9 cellular contexts compared by ENCODE assay signal in the genomic region with DNA sequence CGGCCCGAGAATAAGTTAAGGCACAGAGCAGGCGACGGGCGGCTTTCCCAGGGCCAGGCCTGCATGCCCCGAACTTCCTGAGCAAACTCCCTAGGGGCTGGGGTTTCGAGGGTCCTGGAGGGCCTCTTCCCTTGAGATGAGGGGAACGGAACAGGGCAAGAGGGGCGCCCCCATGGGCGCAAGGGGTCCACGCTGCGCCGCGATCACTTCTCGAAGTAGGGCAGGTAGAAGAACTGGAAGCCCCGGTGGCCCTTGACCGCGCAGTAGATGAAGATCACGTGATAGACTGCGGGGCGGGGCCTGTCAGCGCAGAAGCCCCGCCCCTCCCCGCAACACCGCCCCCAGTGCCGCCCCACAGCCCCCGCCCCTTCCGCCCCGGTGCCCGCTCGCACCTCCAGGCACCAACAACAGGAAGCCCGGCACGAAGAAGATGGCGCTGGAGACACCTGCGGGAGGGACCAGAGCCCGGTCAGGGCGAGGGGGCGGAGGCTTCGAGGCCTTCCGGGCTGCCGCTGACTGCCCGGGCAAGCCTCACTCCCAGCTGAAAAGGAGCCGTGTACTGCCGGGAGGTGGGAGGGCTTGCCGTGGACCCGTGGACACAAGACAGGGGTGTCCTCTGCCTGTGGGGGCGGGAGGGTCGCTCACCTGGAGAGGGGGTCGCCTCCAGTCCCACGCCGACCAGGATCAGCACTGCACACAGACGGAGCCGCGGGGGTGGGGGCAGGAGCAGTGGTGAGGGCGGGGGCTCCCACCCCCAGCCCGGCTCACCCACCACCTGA. TPM values are rescaled to one million over a fixed set of nuclear protein-coding genes. Genes with fewer than 3 reads are reported as not detected.
DNase-seq lines count a peak whose midpoint lies in the region; ATAC-seq lines count a peak whose summit lies in the region.
"Had no signal": no experiment of that assay in that cellular context is flagged by ENCODE, and none has a peak within 500 bp of the region (broad histone marks: within the 10 kb centered on the region; RNA-seq: fewer than 3 reads in every experiment).

No MANE protein-coding gene starts in this region.

- CTCF ChIA-PET in CD4-positive, alpha-beta memory T cell (lab: Charles Lee; ENCODE audit: partially characterized antibody): interaction anchor here (0.9 to 4.8 kb wide), 5 partner anchors 27 to 113 kb away, joined by 3 to 38 read pairs (median 5); partner anchors contain the start of genes PPP1CA and PTPRCAP

- peaks cover 23% of the 10 kb centered on the region for H3K79me2 ChIP-seq in Karpas-422 (ENCODE audit: low read length)

- no peaks in the 10 kb centered on the region for H3K9me2 ChIP-seq in Karpas-422 (replicated peaks; ENCODE audit: insufficient read depth, low read length)

- peaks cover 44% of the 10 kb centered on the region for H3K4me1 ChIP-seq in CD4-positive, alpha-beta memory T cell (ENCODE audit: insufficient read depth, low read length)
- peaks cover 55% of the 10 kb centered on the region for H3K4me1 ChIP-seq in Karpas-422 (ENCODE audit: low read length)

- H3K4me1 Mint-ChIP-seq in CD4-positive, alpha-beta memory T cell: peaks cover 16 to 44% (median 28%) of the 10 kb centered on the region in 4 donors

- intact Hi-C loops in CD4-positive, alpha-beta memory T cell (cut with micrococcal nuclease): loop anchor here (1.0 kb wide), 4 partner anchors 19 to 63 kb away; partner anchors contain the start of genes AIP, CDK2AP2, PPP1CA and PTPRCAP

- H3K9ac ChIP-seq in Karpas-422 (ENCODE audit: low read length): peak overlapping the region; percentile 85

- no peaks in the 10 kb centered on the region for H3K36me3 ChIP-seq in CD4-positive, alpha-beta memory T cell (ENCODE audit: insufficient read depth, low read length)
- H3K36me3 ChIP-seq in Karpas-422 (ENCODE audit: insufficient read depth, low read length): no peaks in the 10 kb centered on the region

- POLR2A ChIA-PET in CD4-positive, alpha-beta memory T cell (lab: Charles Lee; ENCODE audit: partially characterized antibody): interaction anchor here (0.6 to 30.4 kb wide), 22 partner anchors 8 to 225 kb away, joined by 3 to 900 read pairs (median 5); partner anchors contain the start of genes AIP, CLCF1, CORO1B and PITPNM1

- H3K9me3 ChIP-seq in CD4-positive, alpha-beta memory T cell (ENCODE audit: control insufficient read depth in 1 of 2, low read length in 2 of 2): no peaks in the 10 kb centered on the region
- no peaks in the 10 kb centered on the region for H3K9me3 ChIP-seq in Karpas-422 (ENCODE audit: low read length)

- ATAC-seq in GM21515 (IDR thresholded peaks at IDR 0.05; ENCODE audit: unreplicated experiment): peak; percentile 49

- H3K4me2 ChIP-seq in Karpas-422 (ENCODE audit: low read depth, low read length, poor library complexity, severe bottlenecking): peak overlapping the region; percentile 86

- H3K27me3 Mint-ChIP-seq in CD4-positive, alpha-beta memory T cell: no peaks in the 10 kb centered on the region

- H3K9me3 Mint-ChIP-seq in CD4-positive, alpha-beta memory T cell: no peaks in the 10 kb centered on the region

- peak overlapping the region; percentile 92 for H3K27ac ChIP-seq in CD4-positive, alpha-beta memory T cell (ENCODE audit: low read depth, low read length)
- peak overlapping the region; percentile 72 for H3K27ac ChIP-seq in Karpas-422 (ENCODE audit: low read length)

- H3K4me3 ChIP-seq in CD4-positive, alpha-beta memory T cell (ENCODE audit: low read length in 2 of 2): peak overlapping the region; percentile 61
- H3K4me3 ChIP-seq in Karpas-422 (ENCODE audit: low read length): peak overlapping the region; percentile 87

- peak; percentile 91 to 96 (median 92) for DNase-seq in CD4-positive, alpha-beta memory T cell
- DNase-seq in Karpas-422 (peak; percentile 97), SHP77 (lab: John Stamatoyannopoulos, UW) (peak; percentile 90 to 94), globus pallidus (ENCODE audit: low spot score) (peak; percentile 81), occipital lobe (lab: John Stamatoyannopoulos, UW) (peak; percentile 71), superior temporal gyrus (ENCODE audit: extremely low spot score) (peak; percentile 69)
- peak; percentile 90 for DNase-seq in activated naive CD4-positive, alpha-beta T cell treated with Interleukin-2 at 50 U/mL for 16 hours

- H3K4me3 Mint-ChIP-seq in CD4-positive, alpha-beta memory T cell: peak overlapping the region; percentile 85 to 89 (median 86)

- H4K20me1 ChIP-seq in Karpas-422 (ENCODE audit: insufficient read depth, low read depth, low read length): no peaks in the 10 kb centered on the region

- no peak overlapping the region for H2AFZ ChIP-seq in Karpas-422 (ENCODE audit: low read length)

- H3K27ac Mint-ChIP-seq in CD4-positive, alpha-beta memory T cell: peak overlapping the region; percentile 81 to 96 (median 92)

- peaks cover 0 to 7% of the 10 kb centered on the region in 2 donors for H3K36me3 Mint-ChIP-seq in CD4-positive, alpha-beta memory T cell

- no peaks in the 10 kb centered on the region for H3K27me3 ChIP-seq in CD4-positive, alpha-beta memory T cell (ENCODE audit: insufficient read depth, low read length)
- no peaks in the 10 kb centered on the region for H3K27me3 ChIP-seq in Karpas-422 (ENCODE audit: low read length)

RNA-seq across cellular contexts. Expression of gene TMEM134, which starts 4.5 kb away (rescaled TPM):
- total RNA-seq in CD4-positive, alpha-beta memory T cell: 10 to 100 TPM; 90.1 to 99.1 TPM
- polyA plus RNA-seq in CD4-positive, alpha-beta memory T cell: 100 to 1,000 TPM; 152 to 162 TPM
- total RNA-seq in Karpas-422 (2014; rRNA removed; shearing (Covaris generic); ENCODE audit: low replicate concordance): 69.7 and 99.7 TPM in 2 replicates
- total RNA-seq in occipital lobe: 13.1 TPM

RNA-seq across cellular contexts. Expression of gene CABP4, which starts 9.4 kb away (rescaled TPM):
- 1 to 10 TPM; 1.4 to 2.3 TPM for total RNA-seq in CD4-positive, alpha-beta memory T cell
- under 1 TPM; 0.27 to 0.84 TPM for polyA plus RNA-seq in CD4-positive, alpha-beta memory T cell
- 0.29 TPM in 1 of 2 replicates, not detected in the other for total RNA-seq in Karpas-422 (2014; rRNA removed; shearing (Covaris generic); ENCODE audit: low replicate concordance)
- not detected for total RNA-seq in occipital lobe

RNA-seq across cellular contexts. Expression of gene GPR152, which starts 12.1 kb away (rescaled TPM):
- total RNA-seq in CD4-positive, alpha-beta memory T cell: not detected
- 1 to 10 TPM in 1 of 2 donors, under 1 TPM in 1; 0.35 to 1.7 TPM for polyA plus RNA-seq in CD4-positive, alpha-beta memory T cell
- total RNA-seq in Karpas-422 (2014; rRNA removed; shearing (Covaris generic); ENCODE audit: low replicate concordance): not detected in 2 replicates
- not detected for total RNA-seq in occipital lobe
- total RNA-seq: T-helper 1 cell treated with Interleukin-12 subunit alpha and Interleukin-12 subunit beta and Interleukin-4 antibody, amounts not matched to agents 30 ng/mL and 1 ng/mL, for 36 hours had no signal

RNA-seq across cellular contexts. Expression of gene AIP, which starts 18.2 kb away (rescaled TPM):
- total RNA-seq in CD4-positive, alpha-beta memory T cell: 100 to 1,000 TPM; 131 to 132 TPM
- polyA plus RNA-seq in CD4-positive, alpha-beta memory T cell: 100 to 1,000 TPM; 152 to 185 TPM
- 51.8 and 119 TPM in 2 replicates for total RNA-seq in Karpas-422 (2014; rRNA removed; shearing (Covaris generic); ENCODE audit: low replicate concordance)
- 66.8 TPM for total RNA-seq in occipital lobe

RNA-seq across cellular contexts. Expression of gene CORO1B, which starts 21.3 kb away (rescaled TPM):
- total RNA-seq in CD4-positive, alpha-beta memory T cell: 10 to 100 TPM; 22.7 to 23.2 TPM
- polyA plus RNA-seq in CD4-positive, alpha-beta memory T cell: 10 to 100 TPM; 79.1 to 92.2 TPM
- total RNA-seq in Karpas-422 (2014; rRNA removed; shearing (Covaris generic); ENCODE audit: low replicate concordance): 15.5 and 40.6 TPM in 2 replicates
- 23.4 TPM for total RNA-seq in occipital lobe

Comparison
In these comparisons a context has a peak if more than half of its experiments do, and no peak if none do; other contexts are left out.
1. Peak in every context shown above with its lines: DNase-seq, ATAC-seq, H3K4me3 ChIP-seq and H3K27ac ChIP-seq.